In genomic region chr10:65861249-65861648, GRCh38 we compare ENCODE assay signal across 13 cellular contexts.
DNase-seq lines count a peak whose midpoint lies in the region; ATAC-seq and TF ChIP-seq lines count a peak whose summit lies in the region.
"Had no signal": no experiment of that assay in that cellular context is flagged by ENCODE, and none has a peak within 500 bp of the region (broad histone marks: within the 10 kb centered on the region; RNA-seq: fewer than 3 reads in every experiment).

No MANE protein-coding gene starts in this region.

- no peaks in the 10 kb centered on the region for H3K27me3 Mint-ChIP-seq in activated T-helper 17 cell treated with anti-CD3 and anti-CD28 coated beads, Interleukin-2, amount 50 U/mL, for 72 hours

- no peaks in the 10 kb centered on the region for H3K9me3 ChIP-seq in transverse colon

- intact Hi-C loops in transverse colon (cut with DNase I; ENCODE audit: low total_unique reads), result no loop called here

- H3K4me3 Mint-ChIP-seq in activated T-helper 17 cell treated with anti-CD3 and anti-CD28 coated beads, Interleukin-2, amount 50 U/mL, for 72 hours, result no peak overlapping the region
- H3K4me3 Mint-ChIP-seq: nephron had no signal

- no peak overlapping the region for H3K27ac Mint-ChIP-seq in activated T-helper 17 cell treated with anti-CD3 and anti-CD28 coated beads, Interleukin-2, amount 50 U/mL, for 72 hours
- H3K27ac Mint-ChIP-seq: nephron had no signal

- H3K4me3 ChIP-seq in retinal pigment epithelial cell (ENCODE audit: low read length) (no peak overlapping the region), transverse colon (no peak overlapping the region)

- H3K36me3 ChIP-seq in transverse colon, result no peaks in the 10 kb centered on the region

- peak; percentile 82 for ATAC-seq in GM19035 (IDR thresholded peaks at IDR 0.05; ENCODE audit: unreplicated experiment)
- peak; percentile 77 for ATAC-seq in HG03103 (IDR thresholded peaks at IDR 0.05; ENCODE audit: low read depth, unreplicated experiment)
- peak; percentile 73 for ATAC-seq in activated T-helper 17 cell treated with anti-CD3 and anti-CD28 coated beads, Interleukin-2, amount 50 U/mL, for 72 hours (replicated peaks)
- no peak for ATAC-seq in HG03571 (IDR thresholded peaks at IDR 0.05; ENCODE audit: unreplicated experiment)
- ATAC-seq: Panc1 had no signal

- no peak for TF ChIP-seq POLR2A in transverse colon (IDR thresholded peaks at IDR 0.05)

- no peaks in the 10 kb centered on the region for H3K4me1 ChIP-seq in transverse colon

- H3K36me3 Mint-ChIP-seq in activated T-helper 17 cell treated with anti-CD3 and anti-CD28 coated beads, Interleukin-2, amount 50 U/mL, for 72 hours (ENCODE audit: low read depth), result no peaks in the 10 kb centered on the region

- TF ChIP-seq CTCF in retinal pigment epithelial cell (conservative IDR thresholded peaks at IDR 0.05; ENCODE audit: low read depth, low read length) (no peak), transverse colon (IDR thresholded peaks at IDR 0.05) (no peak)

- DNase-seq in retinal pigment epithelial cell (ENCODE audit: low read depth), result peak; percentile 58
- no peak for DNase-seq in transverse colon
- DNase-seq in stimulated activated CD4-positive, alpha-beta T cell treated with anti-CD3 and anti-CD28 coated beads, Interleukin-4, amount 100 ng/mL, for 1 hour, result no peak
- no peak for DNase-seq in NOMO-1 treated with DMSO at 0.1 percent for 48 hours (lab: John Stamatoyannopoulos, UW; ENCODE audit: unreplicated experiment)
- DNase-seq: DMS79, NCI-H146 had no signal

- no peaks in the 10 kb centered on the region for H3K9me3 Mint-ChIP-seq in activated T-helper 17 cell treated with anti-CD3 and anti-CD28 coated beads, Interleukin-2, amount 50 U/mL, for 72 hours
- H3K9me3 Mint-ChIP-seq: nephron had no signal

- no peak overlapping the region for H3K27ac ChIP-seq in transverse colon
- H3K27ac ChIP-seq: VCaP had no signal

- TF ChIP-seq EP300 in transverse colon (IDR thresholded peaks at IDR 0.05; ENCODE audit: low read depth), result no peak

- in situ Hi-C loops in transverse colon (cut with MboI; ENCODE audit: low pct_ligation_motif_present in 1 of 4, low pct_unique_long_range_greater_than_20kb in 1 of 4, low sequenced_read_pairs in 3 of 4), result no loop called here

- H3K4me1 Mint-ChIP-seq in activated T-helper 17 cell treated with anti-CD3 and anti-CD28 coated beads, Interleukin-2, amount 50 U/mL, for 72 hours, result no peaks in the 10 kb centered on the region
- H3K4me1 Mint-ChIP-seq: nephron had no signal

- H3K27me3 ChIP-seq in transverse colon, result no peaks in the 10 kb centered on the region
